In the genomic region with DNA sequence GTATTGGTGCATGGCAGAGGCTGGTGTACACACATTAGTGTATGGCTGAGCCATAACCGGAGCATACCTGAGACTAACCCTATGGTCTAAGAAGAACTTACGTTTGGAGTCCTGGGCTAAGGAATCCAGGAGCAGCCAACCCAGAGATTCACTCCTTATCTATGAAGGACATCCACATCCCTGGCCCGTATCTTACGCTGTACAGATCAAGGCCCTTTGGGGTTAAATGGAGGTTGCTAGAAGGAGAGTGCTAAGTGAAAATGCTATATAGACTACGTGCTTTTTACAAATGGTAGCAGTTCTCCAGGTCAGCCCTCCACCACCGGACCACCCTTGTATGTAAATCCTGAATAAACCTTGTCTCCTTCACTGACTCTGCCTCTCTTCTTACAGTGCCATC, we compare ENCODE assay signal across 10 cellular contexts. TPM values are rescaled to one million over a fixed set of nuclear protein-coding genes. Genes with fewer than 3 reads are reported as not detected.
DNase-seq lines count a peak whose midpoint lies in the region; ATAC-seq, FAIRE-seq and TF ChIP-seq lines count a peak whose summit lies in the region.
"Had no signal": no experiment of that assay in that cellular context is flagged by ENCODE, and none has a peak within 500 bp of the region (broad histone marks: within the 10 kb centered on the region; RNA-seq: fewer than 3 reads in every experiment).

No MANE protein-coding gene starts in this region.

- H2AFZ ChIP-seq in OCI-LY3 (ENCODE audit: low read depth, low read length) (no peak overlapping the region), endothelial cell of umbilical vein (ENCODE audit: low read depth, low read length) (no peak overlapping the region), parathyroid adenoma (no peak overlapping the region)

- dilution Hi-C loops in endothelial cell of umbilical vein (cut with MboI; ENCODE audit: extremely low pct_ligation_motif_present, low sequenced_read_pairs): no loop called here

- BruUV-seq in endothelial cell of umbilical vein (replicated peaks; lab: Mats Ljungman, UMichigan): no TSS peak

- H3K36me3 ChIP-seq in OCI-LY3 (replicated peaks; ENCODE audit: low read depth, low read length): peaks cover 18% of the 10 kb centered on the region
- H3K36me3 ChIP-seq in endothelial cell of umbilical vein (ENCODE audit: control insufficient read depth in 2 of 2, extremely low read depth in 1 of 2, insufficient read depth in 2 of 2, low read length in 2 of 2): peaks cover 2 to 6% of the 10 kb centered on the region in 2 experiments
- H3K36me3 ChIP-seq in parathyroid adenoma (ENCODE audit: control insufficient read depth, insufficient read depth, low read length): no peaks in the 10 kb centered on the region

- H3K27ac ChIP-seq in OCI-LY3 (ENCODE audit: low read length) (no peak overlapping the region), endothelial cell of umbilical vein (ENCODE audit: insufficient read depth, low read depth, low read length) (peak overlapping the region; percentile 84), parathyroid adenoma (no peak overlapping the region)

- TF ChIP-seq POLR2A in endothelial cell of umbilical vein (IDR thresholded peaks at IDR 0.05; ENCODE audit: low read depth, low read length) (no peak), GM12892 (IDR thresholded peaks at IDR 0.05; ENCODE audit: low read depth, low read length) (no peak; the same call in 1 of the 2 replicates)

- intact Hi-C loops in endothelial cell of umbilical vein (cut with micrococcal nuclease): no loop called here

- CTCF ChIA-PET in endothelial cell of umbilical vein (lab: Charles Lee): no interaction called here

- POLR2A ChIA-PET in endothelial cell of umbilical vein (lab: Charles Lee): no interaction called here

- no peaks in the 10 kb centered on the region for H3K27me3 ChIP-seq in OCI-LY3 (ENCODE audit: low read depth, low read length)
- no peaks in the 10 kb centered on the region for H3K27me3 ChIP-seq in endothelial cell of umbilical vein (ENCODE audit: control insufficient read depth in 2 of 2, insufficient read depth in 2 of 2, low read length in 2 of 2)
- no peaks in the 10 kb centered on the region for H3K27me3 ChIP-seq in parathyroid adenoma (ENCODE audit: control insufficient read depth, insufficient read depth, low read length)

- H3K4me3 ChIP-seq in GM08714 (ENCODE audit: low read length): peak overlapping the region; percentile 97
- peak overlapping the region; percentile 93; the same call in 1 of the 2 replicates for H3K4me3 ChIP-seq in OCI-LY3 (ENCODE audit: low read length)
- peak overlapping the region; percentile 40 to 100 (median 67) for H3K4me3 ChIP-seq in endothelial cell of umbilical vein (replicated peaks in 1 of 3; ENCODE audit: insufficient read depth in 1 of 3, low read depth in 1 of 3, low read length in 3 of 3)
- H3K4me3 ChIP-seq in parathyroid adenoma (ENCODE audit: low read depth, low read length): no peak overlapping the region

- TF ChIP-seq CTCF in OCI-LY3 (IDR thresholded peaks at IDR 0.05; ENCODE audit: low read depth, low read length) (no peak), endothelial cell of umbilical vein (IDR thresholded peaks at IDR 0.05; ENCODE audit: extremely low read depth in 1 of 2, insufficient read depth in 1 of 2, low read depth in 1 of 2, low read length in 2 of 2) (no peak), parathyroid adenoma (IDR thresholded peaks at IDR 0.05) (no peak)

- H4K20me1 ChIP-seq in OCI-LY3 (ENCODE audit: insufficient read depth, low read length): no peaks in the 10 kb centered on the region
- H4K20me1 ChIP-seq in endothelial cell of umbilical vein (replicated peaks; ENCODE audit: control insufficient read depth, extremely low read depth, insufficient read depth, low read length): no peaks in the 10 kb centered on the region

- no peak for ATAC-seq in GM21423 (IDR thresholded peaks at IDR 0.05; ENCODE audit: unreplicated experiment)

- H3K4me1 ChIP-seq in OCI-LY3 (ENCODE audit: low read length): peaks cover 15% of the 10 kb centered on the region
- H3K4me1 ChIP-seq in endothelial cell of umbilical vein (ENCODE audit: control insufficient read depth, extremely low read depth, insufficient read depth, low read length): peaks cover 22% of the 10 kb centered on the region
- peaks cover 2% of the 10 kb centered on the region for H3K4me1 ChIP-seq in parathyroid adenoma

- no peaks in the 10 kb centered on the region for H3K9me1 ChIP-seq in endothelial cell of umbilical vein (replicated peaks; ENCODE audit: control insufficient read depth, extremely low read depth, insufficient read depth, low read length)

- peak; percentile 8 for DNase-seq in endothelial cell of umbilical vein (ENCODE audit: low read depth, low spot score)
- no peak for DNase-seq in CD1c-positive myeloid dendritic cell (ENCODE audit: extremely low spot score)
- no peak for DNase-seq in HT-29 (ENCODE audit: low spot score)
- DNase-seq in GM12892 (ENCODE audit: insufficient read length): no peak
- DNase-seq: stimulated activated CD4-positive, alpha-beta T cell treated with anti-CD3 and anti-CD28 coated beads, Interleukin-2, amount 100 ng/mL, for 24 hours had no signal

- H3K9me3 ChIP-seq in OCI-LY3 (ENCODE audit: insufficient read depth, low read length) (no peaks in the 10 kb centered on the region), endothelial cell of umbilical vein (replicated peaks; ENCODE audit: control insufficient read depth, insufficient read depth, low read length) (no peaks in the 10 kb centered on the region), parathyroid adenoma (ENCODE audit: control insufficient read depth, low read length) (no peaks in the 10 kb centered on the region)

- H3K4me2 ChIP-seq in OCI-LY3 (ENCODE audit: low read length) (peak overlapping the region; percentile 86), endothelial cell of umbilical vein (ENCODE audit: insufficient read depth, low read length) (peak overlapping the region; percentile 98), parathyroid adenoma (ENCODE audit: low read length) (peak overlapping the region; percentile 86)

- H3K79me2 ChIP-seq in OCI-LY3 (ENCODE audit: low read length) (peaks cover 52% of the 10 kb centered on the region), endothelial cell of umbilical vein (ENCODE audit: control insufficient read depth, insufficient read depth, low read length) (peaks cover 53% of the 10 kb centered on the region), parathyroid adenoma (peaks cover 14% of the 10 kb centered on the region)

- H3K9ac ChIP-seq in OCI-LY3 (ENCODE audit: low read length): no peak overlapping the region
- H3K9ac ChIP-seq in endothelial cell of umbilical vein (replicated peaks; ENCODE audit: extremely low read depth, insufficient read depth, low read length): peak overlapping the region; percentile 97
- no peak overlapping the region for H3K9ac ChIP-seq in parathyroid adenoma

- no peak for FAIRE-seq in endothelial cell of umbilical vein (lab: Jason Lieb, UNC)
- no peak for FAIRE-seq in GM12892 (lab: Jason Lieb, UNC)
- FAIRE-seq: bronchial epithelial cell had no signal

TF ChIP-seq in endothelial cell of umbilical vein, 7 proteins besides CTCF, POLR2A, EP300 and RAD21:
- TF ChIP-seq GATA2 (IDR thresholded peaks at IDR 0.05; ENCODE audit: insufficient read depth, insufficient read length, low read depth, low read length) (no peak), EZH2 (IDR thresholded peaks at IDR 0.05; ENCODE audit: borderline replicate concordance, low read depth, low read length, severe bottlenecking) (no peak)
- TF ChIP-seq, protein P1, sequence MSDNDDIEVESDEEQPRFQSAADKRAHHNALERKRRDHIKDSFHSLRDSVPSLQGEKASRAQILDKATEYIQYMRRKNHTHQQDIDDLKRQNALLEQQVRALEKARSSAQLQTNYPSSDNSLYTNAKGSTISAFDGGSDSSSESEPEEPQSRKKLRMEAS (IDR thresholded peaks at IDR 0.05; ENCODE audit: insufficient read depth, insufficient read length): no peak

RNA-seq across cellular contexts. Expression of gene SUGT1, which starts 1.9 kb away (rescaled TPM):
- total RNA-seq in endothelial cell of umbilical vein: 74.2 and 78.8 TPM in 2 replicates
- polyA plus RNA-seq in endothelial cell of umbilical vein: 15.2 and 21.7 TPM in 2 replicates
- 31.3 and 36.6 TPM in 2 replicates for polyA plus RNA-seq in endothelial cell of umbilical vein (2011; cell fraction: cytosol; rRNA removed)
- 25.0 and 34.0 TPM in 2 replicates for polyA plus RNA-seq in endothelial cell of umbilical vein (2011; cell fraction: nucleus; rRNA removed)
- 67.7 and 98.6 TPM in 2 replicates for polyA plus RNA-seq in endothelial cell of umbilical vein (2012)
- polyA minus RNA-seq in endothelial cell of umbilical vein: 40.1 and 45.0 TPM in 2 replicates
- polyA minus RNA-seq in endothelial cell of umbilical vein (2011; cell fraction: cytosol; rRNA and poly(A)+ RNA removed): 12.8 TPM
- 27.3 and 28.7 TPM in 2 replicates for polyA minus RNA-seq in endothelial cell of umbilical vein (2011; cell fraction: nucleus; rRNA and poly(A)+ RNA removed)
- total RNA-seq in HT-29 (2014; rRNA removed; shearing (Covaris generic)): 29.6 and 33.2 TPM in 2 replicates
- polyA plus RNA-seq in GM12892 (2012; ENCODE audit: missing spikeins): 65.7 TPM

RNA-seq across cellular contexts. Expression of gene HNRNPA1L2, which starts 8.5 kb away (rescaled TPM):
- total RNA-seq in endothelial cell of umbilical vein: 11.7 and 12.4 TPM in 2 replicates
- polyA plus RNA-seq in endothelial cell of umbilical vein: 3.7 and 5.4 TPM in 2 replicates
- polyA plus RNA-seq in endothelial cell of umbilical vein (2011; cell fraction: cytosol; rRNA removed): 10.3 and 12.2 TPM in 2 replicates
- 35.2 and 38.3 TPM in 2 replicates for polyA plus RNA-seq in endothelial cell of umbilical vein (2011; cell fraction: nucleus; rRNA removed)
- polyA plus RNA-seq in endothelial cell of umbilical vein (2012): 19.5 and 26.5 TPM in 2 replicates
- polyA minus RNA-seq in endothelial cell of umbilical vein: 6.2 and 7.1 TPM in 2 replicates
- 1.2 TPM for polyA minus RNA-seq in endothelial cell of umbilical vein (2011; cell fraction: cytosol; rRNA and poly(A)+ RNA removed)
- 9.7 and 14.2 TPM in 2 replicates for polyA minus RNA-seq in endothelial cell of umbilical vein (2011; cell fraction: nucleus; rRNA and poly(A)+ RNA removed)
- total RNA-seq in HT-29 (2014; rRNA removed; shearing (Covaris generic)): 1.1 and 2.4 TPM in 2 replicates
- 13.9 TPM for polyA plus RNA-seq in GM12892 (2012; ENCODE audit: missing spikeins)
